ENCODE assay signal across 13 cellular contexts in the genomic region with DNA sequence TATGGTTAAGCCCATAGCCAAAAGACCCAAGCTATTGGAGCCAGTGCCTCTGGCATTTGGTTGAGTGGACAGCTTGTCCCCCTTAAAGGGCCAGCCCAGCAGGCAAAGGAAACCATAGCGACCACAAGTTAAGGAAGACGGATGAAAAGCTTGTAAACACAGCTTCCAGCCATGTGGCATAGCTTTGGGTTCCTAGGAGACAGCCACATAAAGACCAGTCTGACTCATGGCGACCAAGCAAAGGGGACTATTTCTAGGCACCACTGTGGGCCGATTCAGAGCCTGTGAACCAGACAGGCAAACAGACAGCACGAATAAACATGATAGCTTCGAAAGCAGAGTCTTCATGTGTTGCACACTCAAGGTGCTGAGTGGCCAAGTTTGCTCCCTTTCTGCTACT. TPM values are rescaled to one million over a fixed set of nuclear protein-coding genes. Genes with fewer than 3 reads are reported as not detected.
DNase-seq lines count a peak whose midpoint lies in the region; ATAC-seq, FAIRE-seq and TF ChIP-seq lines count a peak whose summit lies in the region.
"Had no signal": no experiment of that assay in that cellular context is flagged by ENCODE, and none has a peak within 500 bp of the region (broad histone marks: within the 10 kb centered on the region; RNA-seq: fewer than 3 reads in every experiment).

No MANE protein-coding gene starts in this region.

- no peak overlapping the region for H3K27ac ChIP-seq in A549
- H3K27ac ChIP-seq in IMR-90 (ENCODE audit: insufficient read depth, low read length): no peak overlapping the region
- peak overlapping the region; percentile 48 for H3K27ac ChIP-seq in layer of hippocampus (ENCODE audit: low read depth, low read length)
- H3K27ac ChIP-seq: upper lobe of right lung had no signal

- intact Hi-C loops in IMR-90 (cut with micrococcal nuclease): no loop called here

- H4K20me1 ChIP-seq in IMR-90 (ENCODE audit: insufficient read depth, low read length): no peaks in the 10 kb centered on the region

- no peak overlapping the region for H4K91ac ChIP-seq in IMR-90 (ENCODE audit: insufficient read depth, low read depth, low read length)

- no peak overlapping the region for H3K9ac ChIP-seq in IMR-90 (ENCODE audit: low read depth, low read length)

- TF ChIP-seq RAD21 in A549 (conservative IDR thresholded peaks at IDR 0.05 in 1 of 2, IDR thresholded peaks at IDR 0.05 in 1 of 2) (no peak), IMR-90 (IDR thresholded peaks at IDR 0.05; ENCODE audit: low read length) (no peak)

- no peaks in the 10 kb centered on the region for H3K4me1 Mint-ChIP-seq in activated CD8-positive, alpha-beta memory T cell treated with anti-CD3 and anti-CD28 coated beads, Interleukin-2, amount 10 ng/mL, durations not matched to agents 7 days and 5 days
- H3K4me1 Mint-ChIP-seq: activated naive CD4-positive, alpha-beta T cell treated with anti-CD3 and anti-CD28 coated beads, Interleukin-2, amount 10 ng/mL, durations not matched to agents 7 days and 5 days; B cell had no signal

- H2BK20ac ChIP-seq in IMR-90 (ENCODE audit: low read depth, low read length): no peak overlapping the region

- H2BK120ac ChIP-seq in IMR-90 (ENCODE audit: low read depth, low read length): no peak overlapping the region

- no peak for TF ChIP-seq POLR2A in A549 (IDR thresholded peaks at IDR 0.05; ENCODE audit: low read length)
- no peak for TF ChIP-seq POLR2A in IMR-90 (IDR thresholded peaks at IDR 0.05; ENCODE audit: low read depth, low read length)

- H3K27ac Mint-ChIP-seq in activated CD8-positive, alpha-beta memory T cell treated with anti-CD3 and anti-CD28 coated beads, Interleukin-2, amount 10 ng/mL, durations not matched to agents 7 days and 5 days: no peak overlapping the region
- H3K27ac Mint-ChIP-seq: activated naive CD4-positive, alpha-beta T cell treated with anti-CD3 and anti-CD28 coated beads, Interleukin-2, amount 10 ng/mL, durations not matched to agents 7 days and 5 days; B cell had no signal

- peak overlapping the region; percentile 5 for H2AFZ ChIP-seq in IMR-90 (replicated peaks; ENCODE audit: low read length, poor library complexity)

- no peak overlapping the region for H3K4me2 ChIP-seq in A549
- H3K4me2 ChIP-seq in IMR-90 (ENCODE audit: low read depth, low read length): no peak overlapping the region

- H3K9me3 ChIP-seq in A549 (no peaks in the 10 kb centered on the region), IMR-90 (ENCODE audit: control insufficient read depth, insufficient read depth, low read length) (no peaks in the 10 kb centered on the region)
- H3K9me3 ChIP-seq: upper lobe of right lung had no signal

- no peak overlapping the region for H4K8ac ChIP-seq in IMR-90 (ENCODE audit: low read depth in 2 of 2, low read length in 2 of 2)

- peaks cover 11% of the 10 kb centered on the region for H3K27me3 Mint-ChIP-seq in activated CD8-positive, alpha-beta memory T cell treated with anti-CD3 and anti-CD28 coated beads, Interleukin-2, amount 10 ng/mL, durations not matched to agents 7 days and 5 days

- peaks cover 4% of the 10 kb centered on the region for H3K9me3 Mint-ChIP-seq in activated CD8-positive, alpha-beta memory T cell treated with anti-CD3 and anti-CD28 coated beads, Interleukin-2, amount 10 ng/mL, durations not matched to agents 7 days and 5 days (ENCODE audit: low read depth)

- H2AK9ac ChIP-seq in IMR-90 (replicated peaks; ENCODE audit: low read depth, low read length, poor library complexity): no peak overlapping the region

- CTCF ChIA-PET in A549 (lab: Yijun Ruan, JAX): interaction anchor here (2.2 kb wide), 1 partner anchor 23 kb away, joined by 9 read pairs; no protein-coding TSS in a partner anchor
- CTCF ChIA-PET in IMR-90 (lab: Yijun Ruan, JAX): no interaction called here
- CTCF ChIA-PET in activated CD8-positive, alpha-beta memory T cell treated with anti-CD3 and anti-CD28 coated beads, Interleukin-2, amount 10 ng/mL, durations not matched to agents 7 days and 5 days (lab: Charles Lee): no interaction called here

- BruUV-seq in IMR-90 (replicated peaks; lab: Mats Ljungman, UMichigan): no TSS peak

- no peaks in the 10 kb centered on the region; the same call in 1 of the 2 replicates for H3K9me1 ChIP-seq in IMR-90 (ENCODE audit: insufficient read depth, low read length)

- H3K18ac ChIP-seq in IMR-90 (ENCODE audit: low read depth, low read length): no peak overlapping the region

- H3K36me3 Mint-ChIP-seq in activated CD8-positive, alpha-beta memory T cell treated with anti-CD3 and anti-CD28 coated beads, Interleukin-2, amount 10 ng/mL, durations not matched to agents 7 days and 5 days: no peaks in the 10 kb centered on the region
- H3K36me3 Mint-ChIP-seq: activated naive CD4-positive, alpha-beta T cell treated with anti-CD3 and anti-CD28 coated beads, Interleukin-2, amount 10 ng/mL, durations not matched to agents 7 days and 5 days had no signal

- H3K27me3 ChIP-seq in IMR-90 (ENCODE audit: control insufficient read depth, insufficient read depth, low read length) (no peaks in the 10 kb centered on the region), layer of hippocampus (ENCODE audit: control insufficient read depth, insufficient read depth, low read length) (no peaks in the 10 kb centered on the region)
- H3K27me3 ChIP-seq: upper lobe of right lung had no signal

- WGBS in A549 (ENCODE audit: missing lambda C conversion rate): 57% methylated on average over 6 of the region's 6 CpGs
- 36% methylated on average over 6 of the region's 6 CpGs; no CpG with 5 or more reads in 1 of the 2 experiments for WGBS in IMR-90 (ENCODE audit: extremely low coverage in 2 of 2, insufficient read length in 1 of 2), 2 experiments

- TF ChIP-seq EP300 in A549 (IDR thresholded peaks at IDR 0.05): no peak

- H3K4me3 Mint-ChIP-seq in activated CD8-positive, alpha-beta memory T cell treated with anti-CD3 and anti-CD28 coated beads, Interleukin-2, amount 10 ng/mL, durations not matched to agents 7 days and 5 days: no peak overlapping the region
- H3K4me3 Mint-ChIP-seq: activated naive CD4-positive, alpha-beta T cell treated with anti-CD3 and anti-CD28 coated beads, Interleukin-2, amount 10 ng/mL, durations not matched to agents 7 days and 5 days; B cell had no signal

- no peak overlapping the region for H4K5ac ChIP-seq in IMR-90 (ENCODE audit: low read depth, low read length)

- FAIRE-seq in A549 (lab: Jason Lieb, UNC): no peak

- dilution Hi-C loops in IMR-90 (cut with HindIII; ENCODE audit: low sequenced_read_pairs, unreplicated experiment): no loop called here

- H3K14ac ChIP-seq in IMR-90 (replicated peaks; ENCODE audit: low read depth, low read length): no peak overlapping the region

- H3K4ac ChIP-seq in IMR-90 (ENCODE audit: low read depth, low read length): no peak overlapping the region

- no peaks in the 10 kb centered on the region for H3K36me3 ChIP-seq in IMR-90 (ENCODE audit: control insufficient read depth, insufficient read depth, low read length)
- H3K36me3 ChIP-seq: upper lobe of right lung had no signal

- no peak for TF ChIP-seq CTCF in A549 (IDR thresholded peaks at IDR 0.05)
- TF ChIP-seq CTCF in IMR-90 (conservative IDR thresholded peaks at IDR 0.05; ENCODE audit: low read depth, low read length): no peak

- H3K4me3 ChIP-seq in A549 (no peak overlapping the region), IMR-90 (ENCODE audit: insufficient read depth, low read depth, low read length) (no peak overlapping the region)
- H3K4me3 ChIP-seq: upper lobe of right lung had no signal

- DNase-seq in A549 (ENCODE audit: low read depth in 1 of 2, low spot score in 1 of 2): peak in 1 of 2 experiments; percentile 8
- peak; percentile 20 for DNase-seq in IMR-90
- DNase-seq in cerebellar cortex (ENCODE audit: low spot score): peak; percentile 58
- DNase-seq in effector CD8-positive, alpha-beta T cell (lab: John Stamatoyannopoulos, UW): no peak
- no peak for DNase-seq in activated CD8-positive, alpha-beta memory T cell treated with anti-CD3 and anti-CD28 coated beads, Interleukin-2, amount 10 ng/mL, durations not matched to agents 7 days and 5 days
- no peak for DNase-seq in glomerular visceral epithelial cell (ENCODE audit: extremely low spot score)
- DNase-seq: activated naive CD4-positive, alpha-beta T cell treated with anti-CD3 and anti-CD28 coated beads, Interleukin-2, amount 10 ng/mL, durations not matched to agents 7 days and 5 days; left cardiac atrium; NCI-H510A; upper lobe of right lung had no signal

- H3K79me1 ChIP-seq in IMR-90 (ENCODE audit: low read depth in 1 of 2, low read length in 2 of 2): no peaks in the 10 kb centered on the region

- no peak overlapping the region for H2BK5ac ChIP-seq in IMR-90 (ENCODE audit: low read depth, low read length, poor library complexity, severe bottlenecking)

- POLR2A ChIA-PET in A549 (lab: Yijun Ruan, JAX): no interaction called here
- POLR2A ChIA-PET in IMR-90 (lab: Charles Lee; ENCODE audit: unreplicated experiment): no interaction called here

- H2BK15ac ChIP-seq in IMR-90 (ENCODE audit: low read depth, low read length): no peak overlapping the region

- H3K23ac ChIP-seq in IMR-90 (ENCODE audit: low read depth, low read length): no peak overlapping the region

- ATAC-seq in A549: peak; percentile 38 to 39; a peak in 2 of 6 replicates
- no peak; the same call in 1 of the 2 replicates for ATAC-seq in IMR-90 (ENCODE audit: low read depth)
- ATAC-seq in activated CD8-positive, alpha-beta memory T cell treated with anti-CD3 and anti-CD28 coated beads, Interleukin-2, amount 10 ng/mL, durations not matched to agents 7 days and 5 days: no peak
- no peak for ATAC-seq in HG03571 (IDR thresholded peaks at IDR 0.05; ENCODE audit: unreplicated experiment)
- ATAC-seq: left cardiac atrium, upper lobe of right lung had no signal

- in situ Hi-C loops in IMR-90 (cut with MboI; ENCODE audit: low sequenced_read_pairs): no loop called here

- H3K4me1 ChIP-seq in A549 (no peaks in the 10 kb centered on the region), IMR-90 (ENCODE audit: control insufficient read depth, insufficient read depth, low read length) (no peaks in the 10 kb centered on the region)
- H3K4me1 ChIP-seq: upper lobe of right lung had no signal

- H3K56ac ChIP-seq in IMR-90 (ENCODE audit: extremely low read depth, insufficient read depth, low read length): no peak overlapping the region

- H2AK5ac ChIP-seq in IMR-90 (ENCODE audit: low read depth, low read length): no peak overlapping the region

TF ChIP-seq in IMR-90, 13 proteins besides CTCF, POLR2A, EP300 and RAD21 (continues in another document):
- no peak for TF ChIP-seq MAFK (IDR thresholded peaks at IDR 0.05; ENCODE audit: low read depth, low read length)

RNA-seq across cellular contexts. Expression of a gene that starts 30.5 kb away (rescaled TPM):
- polyA plus RNA-seq in A549 (2011; rRNA removed) (1.9 and 2.5 TPM in 2 replicates), A549 (2017; fragmentation: RNase III; extraction: RNeasy Plus Mini Kit Qiagen cat#74134 plus additional on column Dnase treatment) (1.2 to 1.6 TPM (median 1.4 TPM) in 3 replicates), IMR-90 (2012; rRNA removed) (0.68 and 0.77 TPM in 2 replicates)
- polyA plus RNA-seq in A549 (2012; cell fraction: cytosol; rRNA removed): 0.37 and 0.62 TPM in 2 replicates
- polyA plus RNA-seq in A549 (2012; cell fraction: nucleus; rRNA removed): 0.77 and 1.1 TPM in 2 replicates
- 4.8 and 9.5 TPM in 2 replicates for polyA minus RNA-seq in A549 (2011; rRNA and poly(A)+ RNA removed)
- 1.1 and 1.4 TPM in 2 replicates for total RNA-seq in IMR-90 (2012; rRNA removed)
- polyA plus RNA-seq in IMR-90 (2012; cell fraction: cytosol; rRNA removed): 0.67 and 0.80 TPM in 2 replicates
- polyA plus RNA-seq in IMR-90 (2012; cell fraction: nucleus; rRNA removed; ENCODE audit: low replicate concordance): 0.69 and 2.5 TPM in 2 replicates
- 1 to 10 TPM; 2.8 to 3.2 TPM for total RNA-seq in activated CD8-positive, alpha-beta memory T cell treated with anti-CD3 and anti-CD28 coated beads, Interleukin-2, amount 10 ng/mL, durations not matched to agents 7 days and 5 days

Comparison
In these comparisons a context has a peak if more than half of its experiments do, and no peak if none do; other contexts are left out.
1. ATAC-seq: peak in A549 (2 of 2); none in IMR-90 (single experiment), activated CD8-positive, alpha-beta memory T cell treated with anti-CD3 and anti-CD28 coated beads, Interleukin-2, amount 10 ng/mL, durations not matched to agents 7 days and 5 days (single experiment) and HG03571 (single experiment).
2. DNase-seq: peak in IMR-90 (single experiment) and cerebellar cortex (single experiment); none in effector CD8-positive, alpha-beta T cell (single experiment), activated CD8-positive, alpha-beta memory T cell treated with anti-CD3 and anti-CD28 coated beads, Interleukin-2, amount 10 ng/mL, durations not matched to agents 7 days and 5 days (single experiment) and glomerular visceral epithelial cell (single experiment).